In genomic region chr3:16247282-16248058, GRCh38 we compare ENCODE assay signal across 8 cellular contexts.
DNase-seq lines count a peak whose midpoint lies in the region; ATAC-seq and TF ChIP-seq lines count a peak whose summit lies in the region.

No MANE protein-coding gene starts in this region.

- H3K4me3 ChIP-seq in ACC112 (ENCODE audit: low read depth, low read length) (no peak overlapping the region), brain microvascular endothelial cell (ENCODE audit: low read depth, low read length) (no peak overlapping the region)

- peak; percentile 55 for DNase-seq in NCI-H2107 (lab: John Stamatoyannopoulos, UW)
- peak; percentile 70 for DNase-seq in UCSD-AML1 (lab: John Stamatoyannopoulos, UW; ENCODE audit: unreplicated experiment)
- DNase-seq in brain microvascular endothelial cell, result peak; percentile 80
- DNase-seq in inferior parietal cortex (ENCODE audit: extremely low spot score), result peak; percentile 96
- DNase-seq in stimulated activated CD4-positive, alpha-beta T cell treated with anti-CD3 and anti-CD28 coated beads, Interleukin-12 subunit alpha, Interleukin-12 subunit beta, amount 100 ng/mL, for 48 hours (ENCODE audit: low read depth in 2 of 3, low spot score in 1 of 3), result peak; percentile 60 to 80 (median 63)

- H3K79me2 ChIP-seq in ACC112 (ENCODE audit: control insufficient read depth, insufficient read depth, low read length, unreplicated experiment), result no peaks in the 10 kb centered on the region

- peak overlapping the region; percentile 20 for H2AFZ ChIP-seq in ACC112 (ENCODE audit: low read length, unreplicated experiment)

- in situ Hi-C loops in brain microvascular endothelial cell (cut with HindIII; ENCODE audit: low pct_ligation_motif_present, low sequenced_read_pairs), result no loop called here

- H3K27me3 ChIP-seq in ACC112 (ENCODE audit: insufficient read depth, low read length), result no peaks in the 10 kb centered on the region
- H3K27me3 ChIP-seq in brain microvascular endothelial cell (replicated peaks), result no peaks in the 10 kb centered on the region

- no peaks in the 10 kb centered on the region for H3K36me3 ChIP-seq in ACC112 (ENCODE audit: insufficient read depth, low read length)
- no peaks in the 10 kb centered on the region for H3K36me3 ChIP-seq in brain microvascular endothelial cell (replicated peaks)

- TF ChIP-seq CTCF in brain microvascular endothelial cell (IDR thresholded peaks at IDR 0.05; ENCODE audit: low read depth, low read length, missing control alignments), result peak; percentile 89

- H3K27ac ChIP-seq in ACC112 (ENCODE audit: low read depth, low read length) (no peak overlapping the region), brain microvascular endothelial cell (no peak overlapping the region)

- peak; percentile 75 for ATAC-seq in GM18517 (IDR thresholded peaks at IDR 0.05; ENCODE audit: unreplicated experiment)
- peak; percentile 66 for ATAC-seq in HG02981 (IDR thresholded peaks at IDR 0.05; ENCODE audit: unreplicated experiment)

- H3K4me1 ChIP-seq in ACC112 (ENCODE audit: control insufficient read depth, insufficient read depth, low read length, unreplicated experiment), result peaks cover 17% of the 10 kb centered on the region
